ENCODE assay signal across 7 cellular contexts in the genomic region with DNA sequence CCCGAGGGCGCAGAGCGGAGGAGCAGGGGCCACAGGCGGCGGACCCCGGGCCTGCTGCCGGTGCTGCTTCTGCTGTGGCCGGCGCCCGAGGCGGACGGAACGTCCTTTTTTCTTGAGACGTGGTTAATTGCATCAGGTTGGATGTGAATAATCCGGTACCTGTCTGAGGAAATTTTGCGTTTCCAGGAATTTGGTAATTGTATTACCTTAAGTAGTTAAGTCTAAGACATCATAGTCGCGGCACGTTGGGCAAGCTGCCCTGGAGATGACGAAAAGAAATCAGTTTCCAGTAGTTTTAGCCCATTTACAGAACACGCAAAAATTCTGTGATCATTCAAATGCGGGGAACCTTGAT. TPM values are rescaled to one million over a fixed set of nuclear protein-coding genes. Genes with fewer than 3 reads are reported as not detected.
DNase-seq lines count a peak whose midpoint lies in the region; ATAC-seq and TF ChIP-seq lines count a peak whose summit lies in the region.

No MANE protein-coding gene starts in this region.

- no peaks in the 10 kb centered on the region for H3K27me3 Mint-ChIP-seq in activated CD4-positive, alpha-beta memory T cell treated with anti-CD3 and anti-CD28 coated beads for 36 hours

- H3K9ac ChIP-seq in smooth muscle cell (ENCODE audit: low read depth): peak overlapping the region; percentile 91

- H3K27ac ChIP-seq in HEK293 (ENCODE audit: extremely low read depth, low read depth, low read length) (peak overlapping the region; percentile 97), right cardiac atrium (ENCODE audit: low read length) (peak overlapping the region; percentile 83), smooth muscle cell (ENCODE audit: low read depth) (peak overlapping the region; percentile 76)

- H3K36me3 Mint-ChIP-seq in activated CD4-positive, alpha-beta memory T cell treated with anti-CD3 and anti-CD28 coated beads for 36 hours: peaks cover 8% of the 10 kb centered on the region

- peaks cover 39% of the 10 kb centered on the region for H3K4me1 Mint-ChIP-seq in activated CD4-positive, alpha-beta memory T cell treated with anti-CD3 and anti-CD28 coated beads for 36 hours (ENCODE audit: low read depth)

- H3K4me1 ChIP-seq in HEK293 (ENCODE audit: control insufficient read depth, insufficient read depth, low read length): peaks cover 16% of the 10 kb centered on the region
- peaks cover 2% of the 10 kb centered on the region for H3K4me1 ChIP-seq in right cardiac atrium (ENCODE audit: control insufficient read depth, insufficient read depth, low read length)
- peaks cover 26% of the 10 kb centered on the region for H3K4me1 ChIP-seq in smooth muscle cell (ENCODE audit: low read depth)

- DNase-seq in activated CD4-positive, alpha-beta memory T cell treated with anti-CD3 and anti-CD28 coated beads for 36 hours: no peak
- DNase-seq in right cardiac atrium (peak in 2 of 3 donors; percentile 49 to 77), smooth muscle cell (lab: John Stamatoyannopoulos, UW; ENCODE audit: unreplicated experiment) (no peak), T-helper 9 cell (no peak), NCI-H2196 (lab: John Stamatoyannopoulos, UW; ENCODE audit: unreplicated experiment) (no peak)

- WGBS in right cardiac atrium: under 1% methylated on average over 22 of the region's 22 CpGs
- WGBS in smooth muscle cell (ENCODE audit: low lambda C conversion rate): 1% methylated on average over 22 of the region's 22 CpGs

- H3K36me3 ChIP-seq in HEK293 (ENCODE audit: control insufficient read depth in 2 of 2, insufficient read depth in 1 of 2, low read length in 2 of 2) (peaks cover 0 to 9% of the 10 kb centered on the region in 2 experiments; a peak in 2 of 3 replicates), smooth muscle cell (ENCODE audit: low read depth) (no peaks in the 10 kb centered on the region)

- peak overlapping the region; percentile 82 for H3K4me3 Mint-ChIP-seq in activated CD4-positive, alpha-beta memory T cell treated with anti-CD3 and anti-CD28 coated beads for 36 hours

- H3F3A ChIP-seq in smooth muscle cell (ENCODE audit: low read depth): no peaks in the 10 kb centered on the region

- CTCF ChIA-PET in HEK293 (lab: Yijun Ruan, JAX): interaction anchor here (0.6 to 1.6 kb wide), 4 partner anchors 14 to 255 kb away, joined by 3 to 11 read pairs (median 4); no protein-coding TSS in a partner anchor
- CTCF ChIA-PET in activated CD4-positive, alpha-beta memory T cell treated with anti-CD3 and anti-CD28 coated beads for 36 hours (lab: Charles Lee): interaction anchor here (3.2 kb wide), 1 partner anchor 14 kb away, joined by 14 read pairs; no protein-coding TSS in a partner anchor

- H3K79me2 ChIP-seq in smooth muscle cell (ENCODE audit: low read depth): peaks cover 52% of the 10 kb centered on the region

- H3K9me3 ChIP-seq in HEK293 (ENCODE audit: control insufficient read depth, insufficient read depth, low read depth, low read length): no peaks in the 10 kb centered on the region
- H3K9me3 ChIP-seq in right cardiac atrium (ENCODE audit: control insufficient read depth, low read length): no peaks in the 10 kb centered on the region
- no peaks in the 10 kb centered on the region for H3K9me3 ChIP-seq in smooth muscle cell (replicated peaks; ENCODE audit: low read depth)

- POLR2A ChIA-PET in HEK293 (lab: Yijun Ruan, JAX): interaction anchor here (0.5 to 1.4 kb wide), 7 partner anchors 11 to 377 kb away, joined by 3 to 4 read pairs (median 3); partner anchors contain the start of genes GUCD1, MIF and SNRPD3
- POLR2A ChIA-PET in activated CD4-positive, alpha-beta memory T cell treated with anti-CD3 and anti-CD28 coated beads for 36 hours (lab: Charles Lee): interaction anchor here (3.0 kb wide), 1 partner anchor 13 kb away, joined by 15 read pairs; no protein-coding TSS in a partner anchor

- H3K27ac Mint-ChIP-seq in activated CD4-positive, alpha-beta memory T cell treated with anti-CD3 and anti-CD28 coated beads for 36 hours: peak overlapping the region; percentile 82

- peak overlapping the region; percentile 92 for H3K4me2 ChIP-seq in smooth muscle cell

- ATAC-seq in right cardiac atrium (no peak), GM19035 (IDR thresholded peaks at IDR 0.05; ENCODE audit: unreplicated experiment) (no peak)

- H3K9me3 Mint-ChIP-seq in activated CD4-positive, alpha-beta memory T cell treated with anti-CD3 and anti-CD28 coated beads for 36 hours: no peaks in the 10 kb centered on the region

- H3K4me3 ChIP-seq in HEK293 (ENCODE audit: low read depth, low read length) (peak overlapping the region; percentile 100), right cardiac atrium (ENCODE audit: low read length) (peak overlapping the region; percentile 68), smooth muscle cell (peak overlapping the region; percentile 88)

- peaks cover 41% of the 10 kb centered on the region for H4K20me1 ChIP-seq in smooth muscle cell (ENCODE audit: low read depth)

- TF ChIP-seq CTCF in HEK293 (tag by site-specific recombination; IDR thresholded peaks at IDR 0.05) (no peak), smooth muscle cell (IDR thresholded peaks at IDR 0.05; ENCODE audit: borderline replicate concordance, insufficient read depth, poor library complexity, severe bottlenecking) (no peak)

- H2AFZ ChIP-seq in smooth muscle cell (ENCODE audit: low read depth): peak overlapping the region; percentile 73

- intact Hi-C loops in activated CD4-positive, alpha-beta memory T cell treated with anti-CD3 and anti-CD28 coated beads for 36 hours (cut with micrococcal nuclease): loop anchor here (1.0 to 5.0 kb wide), 2 partner anchors 34 to 161 kb away; no protein-coding TSS in a partner anchor
- intact Hi-C loops in right cardiac atrium (cut with DNase I): no loop called here

- no peaks in the 10 kb centered on the region for H3K27me3 ChIP-seq in right cardiac atrium (ENCODE audit: control insufficient read depth, insufficient read depth)
- no peaks in the 10 kb centered on the region for H3K27me3 ChIP-seq in smooth muscle cell (ENCODE audit: low read depth)

TF ChIP-seq in HEK293, 187 proteins besides CTCF, POLR2A, EP300 and RAD21 (continues in another document):
- TF ChIP-seq ZNF629 (tag by site-specific recombination; IDR thresholded peaks at IDR 0.05) (peak; percentile 5; the same call in 1 of the 2 replicates), ZNF146 (tag by site-specific recombination; IDR thresholded peaks at IDR 0.05) (no peak), ZNF16 (tag by site-specific recombination; IDR thresholded peaks at IDR 0.05; ENCODE audit: low read depth) (no peak), ZNF473 (tag by site-specific recombination; IDR thresholded peaks at IDR 0.05) (no peak), ZNF23 (tag by site-specific recombination; IDR thresholded peaks at IDR 0.05; ENCODE audit: borderline replicate concordance) (no peak), ZNF114 (tag by site-specific recombination; IDR thresholded peaks at IDR 0.05) (no peak), ZNF169 (tag by site-specific recombination; IDR thresholded peaks at IDR 0.05) (no peak), ZNF488 (tag by site-specific recombination; IDR thresholded peaks at IDR 0.05) (no peak), ZNF174 (tag by site-specific recombination; IDR thresholded peaks at IDR 0.05) (no peak), ZBTB10 (tag by site-specific recombination; IDR thresholded peaks at IDR 0.05) (peak; percentile 30; the same call in 1 of the 2 replicates)
- TF ChIP-seq, protein P1, sequence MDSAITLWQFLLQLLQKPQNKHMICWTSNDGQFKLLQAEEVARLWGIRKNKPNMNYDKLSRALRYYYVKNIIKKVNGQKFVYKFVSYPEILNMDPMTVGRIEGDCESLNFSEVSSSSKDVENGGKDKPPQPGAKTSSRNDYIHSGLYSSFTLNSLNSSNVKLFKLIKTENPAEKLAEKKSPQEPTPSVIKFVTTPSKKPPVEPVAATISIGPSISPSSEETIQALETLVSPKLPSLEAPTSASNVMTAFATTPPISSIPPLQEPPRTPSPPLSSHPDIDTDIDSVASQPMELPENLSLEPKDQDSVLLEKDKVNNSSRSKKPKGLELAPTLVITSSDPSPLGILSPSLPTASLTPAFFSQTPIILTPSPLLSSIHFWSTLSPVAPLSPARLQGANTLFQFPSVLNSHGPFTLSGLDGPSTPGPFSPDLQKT (IDR thresholded peaks at IDR 0.05; ENCODE audit: borderline replicate concordance, low read depth, low read length): no peak

RNA-seq across cellular contexts. Expression of gene SPECC1L, which starts 0.8 kb away (rescaled TPM):
- 10 to 100 TPM; 27.7 to 34.3 TPM for total RNA-seq in activated CD4-positive, alpha-beta memory T cell treated with anti-CD3 and anti-CD28 coated beads for 36 hours
- 10 to 100 TPM; 66.1 to 76.1 (median 71.7) TPM for total RNA-seq in right cardiac atrium
- 16.9 TPM for polyA plus RNA-seq in right cardiac atrium
- total RNA-seq in smooth muscle cell: 19.1 and 19.5 TPM in 2 replicates
- 10.0 and 16.1 TPM in 2 replicates for polyA plus RNA-seq in smooth muscle cell

RNA-seq across cellular contexts. Expression of gene GGT5, which starts 26.5 kb away (rescaled TPM):
- not detected for total RNA-seq in activated CD4-positive, alpha-beta memory T cell treated with anti-CD3 and anti-CD28 coated beads for 36 hours
- 10 to 100 TPM; 30.2 to 61.0 (median 45.1) TPM for total RNA-seq in right cardiac atrium
- 46.3 TPM for polyA plus RNA-seq in right cardiac atrium
- 3.7 and 5.4 TPM in 2 replicates for total RNA-seq in smooth muscle cell
- 12.4 and 12.8 TPM in 2 replicates for polyA plus RNA-seq in smooth muscle cell

Comparison
In these comparisons a context has a peak if more than half of its experiments do, and no peak if none do; other contexts are left out.
1. DNase-seq: peak in right cardiac atrium (2 of 3); none in activated CD4-positive, alpha-beta memory T cell treated with anti-CD3 and anti-CD28 coated beads for 36 hours (single experiment), smooth muscle cell (single experiment), T-helper 9 cell (single experiment) and NCI-H2196 (single experiment).
2. Peak in every context shown above with its lines, with median percentiles within 50 percentile points of each other: H3K27ac ChIP-seq and H3K4me3 ChIP-seq.